ENCODE assay signal across 13 cellular contexts in genomic region chr13:77833331-77833863, GRCh38.
A peak's percentile ranks its signal among the peaks of the same experiment; 100 is the strongest.
DNase-seq lines count a peak whose midpoint lies in the region; ATAC-seq, FAIRE-seq and TF ChIP-seq lines count a peak whose summit lies in the region.
"Had no signal": no experiment of that assay in that cellular context is flagged by ENCODE, and none has a peak within 500 bp of the region (broad histone marks: within the 10 kb centered on the region; RNA-seq: fewer than 3 reads in every experiment).

No MANE protein-coding gene starts in this region.

- TF ChIP-seq CTCF in dorsolateral prefrontal cortex (IDR thresholded peaks at IDR 0.05 in 54 of 56, conservative IDR thresholded peaks at IDR 0.05 in 2 of 56; ENCODE audit: low read depth in 1 of 56, partially characterized antibody in 56 of 56) (no peak), left lung (IDR thresholded peaks at IDR 0.05) (no peak)

- H3K27me3 ChIP-seq in dorsolateral prefrontal cortex, result no peaks in the 10 kb centered on the region
- H3K27me3 ChIP-seq in left lung, result no peaks in the 10 kb centered on the region
- H3K27me3 ChIP-seq in small intestine (ENCODE audit: control insufficient read depth in 2 of 2, insufficient read depth in 2 of 2, low read length in 2 of 2), result no peaks in the 10 kb centered on the region
- H3K27me3 ChIP-seq: neutrophil had no signal

- no peak for FAIRE-seq in small intestine (lab: Jason Lieb, UNC)
- FAIRE-seq: D721Med had no signal

- WGBS in small intestine, 3 donors, result 47 to 73% (median 68%) methylated on average over 2 of the region's 2 CpGs

- H3K4me1 ChIP-seq in left lung (peaks cover 0 to 48% of the 10 kb centered on the region in 2 donors), small intestine (ENCODE audit: control insufficient read depth in 2 of 2, insufficient read depth in 1 of 2, low read depth in 1 of 2, low read length in 1 of 2) (no peaks in the 10 kb centered on the region)

- ATAC-seq in left lung (peak; percentile 51), GM21786 (IDR thresholded peaks at IDR 0.05; ENCODE audit: unreplicated experiment) (no peak), GM18517 (IDR thresholded peaks at IDR 0.05; ENCODE audit: unreplicated experiment) (no peak), GM19395 (IDR thresholded peaks at IDR 0.05; ENCODE audit: unreplicated experiment) (no peak)

- H3K4me3 ChIP-seq in dorsolateral prefrontal cortex (peak overlapping the region in 1 of 59 donors; percentile 9), left lung (no peak overlapping the region), small intestine (ENCODE audit: low read depth in 1 of 2, low read length in 2 of 2) (no peak overlapping the region)

- H3K9me3 ChIP-seq in left lung (no peaks in the 10 kb centered on the region), small intestine (ENCODE audit: control insufficient read depth, low read depth) (no peaks in the 10 kb centered on the region)
- H3K9me3 ChIP-seq: neutrophil had no signal

- H3K27ac ChIP-seq in dorsolateral prefrontal cortex (peak overlapping the region in 42 of 59 donors; percentile 0 to 80 (median 53)), left lung (peak overlapping the region; percentile 17 to 85), small intestine (ENCODE audit: low read depth in 1 of 2, low read length in 1 of 2) (peak overlapping the region in 1 of 2 donors; percentile 54)
- H3K27ac ChIP-seq: neutrophil had no signal

- H3K36me3 ChIP-seq in left lung, result no peaks in the 10 kb centered on the region
- no peaks in the 10 kb centered on the region for H3K36me3 ChIP-seq in small intestine (ENCODE audit: control insufficient read depth in 2 of 2, insufficient read depth in 2 of 2, low read length in 2 of 2)
- H3K36me3 ChIP-seq: neutrophil had no signal

- DNase-seq in Kasumi-1 (lab: John Stamatoyannopoulos, UW) (peak; percentile 29 to 33), dorsolateral prefrontal cortex (no peak), left lung (no peak), small intestine (peak; percentile 1)
- DNase-seq in effector CD8-positive, alpha-beta T cell (lab: John Stamatoyannopoulos, UW), result no peak
- DNase-seq: activated CD4-positive, alpha-beta T cell treated with anti-CD3 and anti-CD28 coated beads, Interleukin-2, amount 10 ng/mL, durations not matched to agents 7 days and 5 days; activated gamma-delta T cell; MM.1S had no signal

- intact Hi-C loops in dorsolateral prefrontal cortex (cut with DNase I) (no loop called here), left lung (cut with DNase I) (no loop called here)

Comparison
In these comparisons a context has a peak if more than half of its experiments do, and no peak if none do; other contexts are left out.
1. DNase-seq: peak in Kasumi-1 (2 of 2) and small intestine (single experiment); none in dorsolateral prefrontal cortex (0 of 10), left lung (0 of 2) and effector CD8-positive, alpha-beta T cell (single experiment).